In genomic region chr1:234488054-234488953, GRCh38 we compare ENCODE assay signal across 11 cellular contexts. TPM values are rescaled to one million over a fixed set of nuclear protein-coding genes. Genes with fewer than 3 reads are reported as not detected.
A peak's percentile ranks its signal among the peaks of the same experiment; 100 is the strongest.
DNase-seq lines count a peak whose midpoint lies in the region; ATAC-seq and TF ChIP-seq lines count a peak whose summit lies in the region.
"Had no signal": no experiment of that assay in that cellular context is flagged by ENCODE, and none has a peak within 500 bp of the region (broad histone marks: within the 10 kb centered on the region; RNA-seq: fewer than 3 reads in every experiment).

No MANE protein-coding gene starts in this region.

- H3K27me3 Mint-ChIP-seq in activated T-helper 2 cell treated with anti-CD3 and anti-CD28 coated beads, Interferon-gamma antibody, Interleukin-2, Interleukin-4, amounts not matched to agents 10 μg/mL and 5 μg/mL and 100 μg/mL, durations not matched to agents 14 hours and 24 hours and 36 hours (ENCODE audit: low read depth): peaks cover 1% of the 10 kb centered on the region
- H3K27me3 Mint-ChIP-seq in type B pancreatic cell: no peaks in the 10 kb centered on the region
- H3K27me3 Mint-ChIP-seq in osteocyte (ENCODE audit: unreplicated experiment): peaks cover 5% of the 10 kb centered on the region

- no peaks in the 10 kb centered on the region for H3K36me3 Mint-ChIP-seq in activated T-helper 2 cell treated with anti-CD3 and anti-CD28 coated beads, Interferon-gamma antibody, Interleukin-2, Interleukin-4, amounts not matched to agents 10 μg/mL and 5 μg/mL and 100 μg/mL, durations not matched to agents 14 hours and 24 hours and 36 hours (ENCODE audit: low read depth)
- no peaks in the 10 kb centered on the region for H3K36me3 Mint-ChIP-seq in type B pancreatic cell
- H3K36me3 Mint-ChIP-seq in osteocyte (ENCODE audit: unreplicated experiment): no peaks in the 10 kb centered on the region

- TF ChIP-seq CTCF in type B pancreatic cell (conservative IDR thresholded peaks at IDR 0.05) (no peak), osteocyte (IDR thresholded peaks at IDR 0.05) (no peak)

- H3K4me3 Mint-ChIP-seq in activated T-helper 2 cell treated with anti-CD3 and anti-CD28 coated beads, Interferon-gamma antibody, Interleukin-2, Interleukin-4, amounts not matched to agents 10 μg/mL and 5 μg/mL and 100 μg/mL, durations not matched to agents 14 hours and 24 hours and 36 hours (ENCODE audit: low read depth): peak overlapping the region; percentile 60
- H3K4me3 Mint-ChIP-seq in type B pancreatic cell (no peak overlapping the region), osteocyte (ENCODE audit: unreplicated experiment) (no peak overlapping the region)

- peak; percentile 55 for DNase-seq in stimulated activated CD4-positive, alpha-beta T cell treated with anti-CD3 and anti-CD28 coated beads, Interleukin-15, amount 100 ng/mL, for 24 hours
- DNase-seq in stimulated activated CD4-positive, alpha-beta T cell treated with anti-CD3 and anti-CD28 coated beads, Interleukin-4, amount 100 ng/mL, for 1 hour: no peak
- no peak for DNase-seq in activated T-helper 2 cell treated with anti-CD3 and anti-CD28 coated beads, Interferon-gamma antibody, Interleukin-2, Interleukin-4, amounts not matched to agents 10 μg/mL and 5 μg/mL and 100 μg/mL, durations not matched to agents 14 hours and 24 hours and 36 hours (ENCODE audit: low spot score)
- DNase-seq in type B pancreatic cell (ENCODE audit: extremely low spot score, unreplicated experiment) (no peak), NCI-H2029 (lab: John Stamatoyannopoulos, UW) (no peak), osteocyte (ENCODE audit: extremely low spot score, unreplicated experiment) (no peak)
- DNase-seq in stimulated activated naive CD4-positive, alpha-beta T cell treated with Interleukin-2 at 50 U/mL for 16 hours (lab: John Stamatoyannopoulos, UW): no peak
- DNase-seq: HFFc6, NCI-H774, small intestine had no signal

- peak overlapping the region; percentile 94 for H3K27ac Mint-ChIP-seq in activated T-helper 2 cell treated with anti-CD3 and anti-CD28 coated beads, Interferon-gamma antibody, Interleukin-2, Interleukin-4, amounts not matched to agents 10 μg/mL and 5 μg/mL and 100 μg/mL, durations not matched to agents 14 hours and 24 hours and 36 hours
- H3K27ac Mint-ChIP-seq in type B pancreatic cell (peak overlapping the region; percentile 93), osteocyte (ENCODE audit: unreplicated experiment) (no peak overlapping the region)

- H3K4me1 Mint-ChIP-seq in activated T-helper 2 cell treated with anti-CD3 and anti-CD28 coated beads, Interferon-gamma antibody, Interleukin-2, Interleukin-4, amounts not matched to agents 10 μg/mL and 5 μg/mL and 100 μg/mL, durations not matched to agents 14 hours and 24 hours and 36 hours (ENCODE audit: low read depth): peaks cover 43% of the 10 kb centered on the region
- H3K4me1 Mint-ChIP-seq in type B pancreatic cell (ENCODE audit: unreplicated experiment): peaks cover 36% of the 10 kb centered on the region
- H3K4me1 Mint-ChIP-seq in osteocyte (ENCODE audit: unreplicated experiment): peaks cover 6% of the 10 kb centered on the region

- peak; percentile 54 for ATAC-seq in HG03442 (IDR thresholded peaks at IDR 0.05; ENCODE audit: unreplicated experiment)

- intact Hi-C loops in activated T-helper 2 cell treated with anti-CD3 and anti-CD28 coated beads, Interferon-gamma antibody, Interleukin-2, Interleukin-4, amounts not matched to agents 10 μg/mL and 5 μg/mL and 100 μg/mL, durations not matched to agents 14 hours and 24 hours and 36 hours (cut with micrococcal nuclease): loop anchor here (1.0 to 10.0 kb wide), 11 partner anchors 8 to 1386 kb away; partner anchors contain the start of gene B3GALNT2

- H3K9me3 Mint-ChIP-seq in activated T-helper 2 cell treated with anti-CD3 and anti-CD28 coated beads, Interferon-gamma antibody, Interleukin-2, Interleukin-4, amounts not matched to agents 10 μg/mL and 5 μg/mL and 100 μg/mL, durations not matched to agents 14 hours and 24 hours and 36 hours: no peaks in the 10 kb centered on the region
- H3K9me3 Mint-ChIP-seq in type B pancreatic cell: no peaks in the 10 kb centered on the region
- no peaks in the 10 kb centered on the region for H3K9me3 Mint-ChIP-seq in osteocyte (ENCODE audit: unreplicated experiment)
- H3K9me3 Mint-ChIP-seq: HFFc6 had no signal

RNA-seq across cellular contexts. Expression of gene TARBP1, which starts 9.3 kb away (rescaled TPM):
- 79.7 and 87.5 TPM in 2 replicates for total RNA-seq in activated T-helper 2 cell treated with anti-CD3 and anti-CD28 coated beads, Interferon-gamma antibody, Interleukin-2, Interleukin-4, amounts not matched to agents 10 μg/mL and 5 μg/mL and 100 μg/mL, durations not matched to agents 14 hours and 24 hours and 36 hours
- total RNA-seq in type B pancreatic cell (ENCODE audit: low replicate concordance) (22.2 and 38.1 TPM in 2 replicates), osteocyte (19.0 and 21.4 TPM in 2 replicates)
